In genomic region chr5:107310181-107310580, GRCh38 we compare ENCODE assay signal across 29 cellular contexts.
"Had no signal": no experiment of that assay in that cellular context is flagged by ENCODE, and none has a peak within 500 bp of the region (broad histone marks: within the 10 kb centered on the region; RNA-seq: fewer than 3 reads in every experiment).

No MANE protein-coding gene starts in this region.

- H3K4me1 ChIP-seq: left lung, lower lobe of right lung, prostate gland, upper lobe of left lung, vagina had no signal

- H3K4me3 ChIP-seq: heart right ventricle, hepatocyte, left lung, lower lobe of right lung, ovary, prostate gland, smooth muscle cell, tibial nerve, upper lobe of left lung, vagina had no signal

- H3K27me3 ChIP-seq: heart right ventricle, hepatocyte, left lung, ovary, tibial nerve, upper lobe of left lung, vagina had no signal

- ATAC-seq: heart right ventricle; left colon; left lung; lower lobe of right lung; natural killer cell treated with Interleukin-12 subunit alpha and Interleukin-12 subunit beta and Interleukin-15 and Interleukin-18, amount 100 ng/mL, for 72 hours; right cardiac atrium; sciatic nerve; stimulated activated memory B cell treated with anti-CD40 and anti-IgM and Interleukin-4, amounts not matched to agents 10 μg/mL and 1 μg/mL and 100 μg/mL, for 72 hours; stimulated activated naive CD8-positive, alpha-beta T cell treated with anti-CD3 and anti-CD28 coated beads, Interleukin-15, amount 100 ng/mL, for 72 hours had no signal

- H3K9me3 Mint-ChIP-seq: natural killer cell treated with Interleukin-12 subunit alpha and Interleukin-12 subunit beta and Interleukin-15 and Interleukin-18, amount 100 ng/mL, for 72 hours had no signal

- FAIRE-seq: keratinocyte had no signal

- DNase-seq: heart right ventricle; left colon; left lung; lower lobe of right lung; mammary epithelial cell; mesenchymal stem cell; naive B cell; ovary; posterior cingulate gyrus; retina; right cardiac atrium; stimulated activated CD4-positive, alpha-beta T cell treated with anti-CD3 and anti-CD28 coated beads, Interleukin-1b, Interleukin-23, amount 100 ng/mL, for 48 hours; stimulated activated CD4-positive, alpha-beta T cell treated with anti-CD3 and anti-CD28 coated beads, Interleukin-2, amount 100 ng/mL, for 48 hours; stimulated activated CD4-positive, alpha-beta T cell treated with anti-CD3 and anti-CD28 coated beads, Interleukin-4, amount 100 ng/mL, for 4 hours; stimulated activated CD8-positive, alpha-beta memory T cell treated with anti-CD3 and anti-CD28 coated beads, Interleukin-4, amount 100 ng/mL, for 48 hours; stimulated activated naive CD4-positive, alpha-beta T cell treated with Interleukin-2 at 50 U/mL for 16 hours; stimulated activated naive CD8-positive, alpha-beta T cell treated with anti-CD3 and anti-CD28 coated beads, Interleukin-15, amount 100 ng/mL, for 72 hours; substantia nigra; upper lobe of left lung had no signal

- H3K79me2 ChIP-seq: hepatocyte had no signal

- H3K27ac ChIP-seq: heart right ventricle, hepatocyte, left lung, lower lobe of right lung, ovary, prostate gland, tibial nerve, upper lobe of left lung, vagina had no signal

- H3K36me3 Mint-ChIP-seq: mesothelial cell of epicardium; naive B cell; natural killer cell treated with Interleukin-12 subunit alpha and Interleukin-12 subunit beta and Interleukin-15 and Interleukin-18, amount 100 ng/mL, for 72 hours; stimulated activated memory B cell treated with anti-CD40 and anti-IgM and Interleukin-4, amounts not matched to agents 10 μg/mL and 1 μg/mL and 100 μg/mL, for 72 hours had no signal

- H3K4me1 Mint-ChIP-seq: naive B cell; stimulated activated memory B cell treated with anti-CD40 and anti-IgM and Interleukin-4, amounts not matched to agents 10 μg/mL and 1 μg/mL and 100 μg/mL, for 72 hours; stimulated activated naive CD8-positive, alpha-beta T cell treated with anti-CD3 and anti-CD28 coated beads, Interleukin-15, amount 100 ng/mL, for 72 hours had no signal

- H3K9me3 ChIP-seq: heart right ventricle, left lung, lower lobe of right lung, ovary, prostate gland, tibial nerve, upper lobe of left lung, vagina had no signal

- H3K4me2 ChIP-seq: hepatocyte, smooth muscle cell had no signal

- H3K27me3 Mint-ChIP-seq: stimulated activated memory B cell treated with anti-CD40 and anti-IgM and Interleukin-4, amounts not matched to agents 10 μg/mL and 1 μg/mL and 100 μg/mL, for 72 hours; stimulated activated naive CD8-positive, alpha-beta T cell treated with anti-CD3 and anti-CD28 coated beads, Interleukin-15, amount 100 ng/mL, for 72 hours had no signal

- H3K36me3 ChIP-seq: heart right ventricle, left lung, lower lobe of right lung, ovary, prostate gland, tibial nerve, upper lobe of left lung, vagina had no signal

- H3K27ac Mint-ChIP-seq: mesothelial cell of epicardium; naive B cell; natural killer cell treated with Interleukin-12 subunit alpha and Interleukin-12 subunit beta and Interleukin-15 and Interleukin-18, amount 100 ng/mL, for 72 hours; stimulated activated memory B cell treated with anti-CD40 and anti-IgM and Interleukin-4, amounts not matched to agents 10 μg/mL and 1 μg/mL and 100 μg/mL, for 72 hours; stimulated activated naive CD8-positive, alpha-beta T cell treated with anti-CD3 and anti-CD28 coated beads, Interleukin-15, amount 100 ng/mL, for 72 hours had no signal

- H3K4me3 Mint-ChIP-seq: mesothelial cell of epicardium; naive B cell; natural killer cell treated with Interleukin-12 subunit alpha and Interleukin-12 subunit beta and Interleukin-15 and Interleukin-18, amount 100 ng/mL, for 72 hours; stimulated activated memory B cell treated with anti-CD40 and anti-IgM and Interleukin-4, amounts not matched to agents 10 μg/mL and 1 μg/mL and 100 μg/mL, for 72 hours; stimulated activated naive CD8-positive, alpha-beta T cell treated with anti-CD3 and anti-CD28 coated beads, Interleukin-15, amount 100 ng/mL, for 72 hours had no signal
